In the genomic region with DNA sequence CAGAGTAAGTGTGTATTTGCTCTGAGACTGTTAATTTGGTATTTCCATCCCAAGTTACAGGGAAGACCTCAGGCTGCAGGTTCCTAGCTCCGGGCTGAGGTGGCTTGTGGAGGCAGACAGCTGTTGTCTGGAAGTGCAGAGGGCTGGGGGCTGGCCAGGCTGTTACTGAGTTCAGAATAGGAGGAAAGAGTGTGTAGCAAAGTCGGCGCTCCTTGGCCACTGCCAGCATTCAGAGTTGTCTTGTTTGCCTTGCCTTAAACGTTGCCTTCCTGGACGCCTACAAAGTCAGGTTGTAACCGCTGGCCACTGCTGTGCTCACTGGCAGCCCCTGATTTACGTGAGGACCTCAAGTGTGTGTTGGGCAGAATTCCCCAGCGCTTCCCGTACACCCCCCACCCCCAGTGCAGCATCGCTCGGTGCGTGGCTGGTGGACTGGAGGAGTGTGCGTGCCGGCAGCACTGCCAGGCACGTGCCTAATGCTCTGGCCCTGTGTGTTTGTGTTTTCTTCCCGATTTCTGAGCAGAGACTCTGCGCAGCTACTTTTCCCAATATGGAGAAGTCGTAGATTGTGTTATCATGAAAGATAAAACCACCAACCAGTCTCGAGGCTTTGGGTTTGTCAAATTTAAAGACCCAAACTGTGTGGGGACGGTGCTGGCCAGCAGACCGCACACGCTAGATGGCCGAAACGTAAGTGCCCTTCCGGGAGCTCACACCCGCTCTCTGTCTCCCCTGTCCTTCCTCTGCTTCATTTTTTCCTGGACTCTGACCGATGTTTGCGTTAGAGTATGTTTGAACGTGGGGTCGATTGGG, we compare ENCODE assay signal across 1 cellular context.
TF ChIP-seq lines count a peak whose summit lies in the region.

No MANE protein-coding gene starts in this region.

TF ChIP-seq in GM12878, 131 proteins besides CTCF, POLR2A, EP300 and RAD21:
- TF ChIP-seq CREB1 (IDR thresholded peaks at IDR 0.05; ENCODE audit: low read depth) (no peak), TBL1XR1 (IDR thresholded peaks at IDR 0.05; ENCODE audit: low read depth, low read length) (no peak)
